In the genomic region with DNA sequence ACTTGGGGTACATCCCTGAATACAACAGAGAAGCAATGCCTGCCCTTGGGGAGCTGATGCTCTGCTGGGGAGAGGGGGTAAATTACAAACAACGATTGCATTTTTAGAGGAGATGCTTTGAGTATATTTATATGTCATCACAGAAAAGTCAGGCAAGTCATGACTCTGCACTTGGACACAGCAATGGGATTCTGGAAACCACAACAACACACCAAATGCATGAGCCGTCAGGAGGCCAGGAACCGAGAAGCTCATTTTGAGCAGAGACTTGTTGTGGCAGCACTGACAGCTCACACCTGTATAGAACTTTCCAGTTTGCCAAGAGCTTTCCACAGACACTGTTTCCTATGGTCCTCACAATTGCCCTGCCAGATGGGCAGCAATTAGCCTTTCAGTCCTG, we compare ENCODE assay signal across 17 cellular contexts.
DNase-seq lines count a peak whose midpoint lies in the region; ATAC-seq and TF ChIP-seq lines count a peak whose summit lies in the region.
"Had no signal": no experiment of that assay in that cellular context is flagged by ENCODE, and none has a peak within 500 bp of the region (broad histone marks: within the 10 kb centered on the region; RNA-seq: fewer than 3 reads in every experiment).

No MANE protein-coding gene starts in this region.

- no peak overlapping the region for H3K27ac Mint-ChIP-seq in GM23338
- no peak overlapping the region for H3K27ac Mint-ChIP-seq in activated naive CD4-positive, alpha-beta T cell treated with anti-CD3 and anti-CD28 coated beads, Interleukin-2, amount 10 ng/mL, durations not matched to agents 7 days and 5 days
- H3K27ac Mint-ChIP-seq: CD4-positive, CD25-positive, alpha-beta regulatory T cell had no signal

- H3K27ac ChIP-seq in GM23338 (ENCODE audit: low read depth) (no peak overlapping the region), angular gyrus (ENCODE audit: low read depth, low read length) (peak overlapping the region; percentile 97), fibroblast of lung (ENCODE audit: insufficient read depth, low read length) (no peak overlapping the region), substantia nigra (ENCODE audit: low read depth, low read length, poor library complexity, severe bottlenecking) (peak overlapping the region; percentile 87), vagina (no peak overlapping the region)
- H3K27ac ChIP-seq: PC-9, SJSA1 had no signal

- ATAC-seq in GM23338: no peak
- ATAC-seq: HCT116 had no signal

- H3K9me2 ChIP-seq in GM23338 (ENCODE audit: insufficient read depth): no peaks in the 10 kb centered on the region

- H3K4me1 ChIP-seq in GM23338 (ENCODE audit: insufficient read depth) (peaks cover 14% of the 10 kb centered on the region), fibroblast of lung (ENCODE audit: control insufficient read depth, extremely low read depth, insufficient read depth, low read length) (peaks cover 10% of the 10 kb centered on the region), vagina (peaks cover 26% of the 10 kb centered on the region)
- H3K4me1 ChIP-seq: BE2C, SJSA1 had no signal

- TF ChIP-seq POLR2A in vagina (IDR thresholded peaks at IDR 0.05): no peak

- intact Hi-C loops in vagina (cut with DNase I): no loop called here

- no peaks in the 10 kb centered on the region; the same call in 2 of the 3 replicates for H3K9me3 Mint-ChIP-seq in GM23338
- H3K9me3 Mint-ChIP-seq in activated naive CD4-positive, alpha-beta T cell treated with anti-CD3 and anti-CD28 coated beads, Interleukin-2, amount 10 ng/mL, durations not matched to agents 7 days and 5 days: peaks cover 7% of the 10 kb centered on the region

- no peak overlapping the region for H3K9ac ChIP-seq in fibroblast of lung (ENCODE audit: insufficient read depth, low read length)

- H3K9me3 ChIP-seq in fibroblast of lung (ENCODE audit: control insufficient read depth, insufficient read depth, low read depth, low read length) (no peaks in the 10 kb centered on the region), vagina (no peaks in the 10 kb centered on the region)
- H3K9me3 ChIP-seq: BE2C, SJSA1 had no signal

- no peak overlapping the region for H3K4me3 Mint-ChIP-seq in GM23338
- H3K4me3 Mint-ChIP-seq in activated naive CD4-positive, alpha-beta T cell treated with anti-CD3 and anti-CD28 coated beads, Interleukin-2, amount 10 ng/mL, durations not matched to agents 7 days and 5 days: no peak overlapping the region
- H3K4me3 Mint-ChIP-seq: CD4-positive, CD25-positive, alpha-beta regulatory T cell had no signal

- peaks cover 4% of the 10 kb centered on the region for H3K27me3 Mint-ChIP-seq in GM23338 (ENCODE audit: insufficient read depth, low read depth, poor library complexity)
- H3K27me3 Mint-ChIP-seq in activated naive CD4-positive, alpha-beta T cell treated with anti-CD3 and anti-CD28 coated beads, Interleukin-2, amount 10 ng/mL, durations not matched to agents 7 days and 5 days: peaks cover 18% of the 10 kb centered on the region

- TF ChIP-seq CTCF in GM23338 (conservative IDR thresholded peaks at IDR 0.05; ENCODE audit: low read depth in 2 of 2) (no peak), fibroblast of lung (conservative IDR thresholded peaks at IDR 0.05 in 1 of 2, IDR thresholded peaks at IDR 0.05 in 1 of 2; ENCODE audit: low read depth in 1 of 2, low read length in 2 of 2) (no peak), vagina (IDR thresholded peaks at IDR 0.05) (no peak)

- DNase-seq in GM23338 (ENCODE audit: low spot score) (no peak), fibroblast of lung (ENCODE audit: low read depth in 2 of 2) (peak; percentile 25 to 33), substantia nigra (lab: John Stamatoyannopoulos, UW) (peak in 4 of 49 donors; percentile 4 to 27 (median 10)), vagina (ENCODE audit: extremely low spot score in 2 of 2) (no peak), activated gamma-delta T cell (lab: John Stamatoyannopoulos, UW) (no peak)
- no peak for DNase-seq in activated naive CD4-positive, alpha-beta T cell treated with anti-CD3 and anti-CD28 coated beads, Interleukin-2, amount 10 ng/mL, durations not matched to agents 7 days and 5 days
- DNase-seq: BE2C; CD4-positive, CD25-positive, alpha-beta regulatory T cell; COR-L47; GDM1; KBM-7; NCI-H1105; NCI-H2081 treated with DMSO at 0.1 percent for 48 hours; PC-9 had no signal

- H3K79me2 ChIP-seq in GM23338 (replicated peaks; ENCODE audit: insufficient read depth) (no peaks in the 10 kb centered on the region), fibroblast of lung (ENCODE audit: control insufficient read depth, insufficient read depth, low read length) (no peaks in the 10 kb centered on the region)

- CTCF ChIA-PET in activated naive CD4-positive, alpha-beta T cell treated with anti-CD3 and anti-CD28 coated beads, Interleukin-2, amount 10 ng/mL, durations not matched to agents 7 days and 5 days (lab: Charles Lee): interaction anchor here (0.6 kb wide), 1 partner anchor 47 kb away, joined by 3 read pairs; no protein-coding TSS in a partner anchor

- H3K36me3 Mint-ChIP-seq in GM23338 (ENCODE audit: low read depth): no peaks in the 10 kb centered on the region
- peaks cover 13% of the 10 kb centered on the region for H3K36me3 Mint-ChIP-seq in activated naive CD4-positive, alpha-beta T cell treated with anti-CD3 and anti-CD28 coated beads, Interleukin-2, amount 10 ng/mL, durations not matched to agents 7 days and 5 days
- H3K36me3 Mint-ChIP-seq: CD4-positive, CD25-positive, alpha-beta regulatory T cell had no signal

- H3K4me3 ChIP-seq in GM23338 (no peak overlapping the region), fibroblast of lung (replicated peaks in 1 of 4; ENCODE audit: control extremely low read depth in 1 of 4, insufficient read depth in 1 of 4, low read depth in 3 of 4, low read length in 4 of 4) (no peak overlapping the region), vagina (no peak overlapping the region)
- H3K4me3 ChIP-seq: PC-9, SJSA1 had no signal

- H2AFZ ChIP-seq in GM23338 (peak overlapping the region; percentile 80), fibroblast of lung (ENCODE audit: low read length) (no peak overlapping the region)
- H2AFZ ChIP-seq: PC-9 had no signal

- H3K27me3 ChIP-seq in GM23338 (ENCODE audit: insufficient read depth) (no peaks in the 10 kb centered on the region), fibroblast of lung (ENCODE audit: control insufficient read depth, insufficient read depth, low read length) (no peaks in the 10 kb centered on the region), vagina (no peaks in the 10 kb centered on the region)
- H3K27me3 ChIP-seq: BE2C, SJSA1 had no signal

- H3F3A ChIP-seq in GM23338 (replicated peaks; ENCODE audit: low read depth): no peaks in the 10 kb centered on the region

- H3K4me1 Mint-ChIP-seq in GM23338: peaks cover 14% of the 10 kb centered on the region; the same call in 2 of the 3 replicates
- peaks cover 22% of the 10 kb centered on the region for H3K4me1 Mint-ChIP-seq in activated naive CD4-positive, alpha-beta T cell treated with anti-CD3 and anti-CD28 coated beads, Interleukin-2, amount 10 ng/mL, durations not matched to agents 7 days and 5 days

- H3K36me3 ChIP-seq in GM23338 (ENCODE audit: insufficient read depth): no peaks in the 10 kb centered on the region
- no peaks in the 10 kb centered on the region for H3K36me3 ChIP-seq in fibroblast of lung (ENCODE audit: control insufficient read depth, insufficient read depth, low read length)
- H3K36me3 ChIP-seq in vagina: no peaks in the 10 kb centered on the region
- H3K36me3 ChIP-seq: BE2C, SJSA1 had no signal

- H3K4me2 ChIP-seq in GM23338 (no peak overlapping the region), fibroblast of lung (ENCODE audit: extremely low read depth, insufficient read depth, low read length) (no peak overlapping the region)
- H3K4me2 ChIP-seq: PC-9 had no signal

- H4K20me1 ChIP-seq in GM23338 (replicated peaks; ENCODE audit: insufficient read depth) (no peaks in the 10 kb centered on the region), fibroblast of lung (ENCODE audit: control insufficient read depth, extremely low read depth, insufficient read depth, low read length) (no peaks in the 10 kb centered on the region)

TF ChIP-seq in GM23338, 12 proteins besides CTCF, POLR2A, EP300 and RAD21 (continues in another document):
- no peak for TF ChIP-seq EZH2phosphoT487 (IDR thresholded peaks at IDR 0.05; ENCODE audit: unreplicated experiment)

Comparison
In these comparisons a context has a peak if more than half of its experiments do, and no peak if none do; other contexts are left out.
1. DNase-seq: peak in fibroblast of lung (2 of 2); none in GM23338 (single experiment), vagina (0 of 2), activated gamma-delta T cell (single experiment) and activated naive CD4-positive, alpha-beta T cell treated with anti-CD3 and anti-CD28 coated beads, Interleukin-2, amount 10 ng/mL, durations not matched to agents 7 days and 5 days (single experiment).
2. H3K27ac ChIP-seq: peak in angular gyrus (single experiment) and substantia nigra (single experiment); none in GM23338 (single experiment), fibroblast of lung (single experiment) and vagina (single experiment).